ENCODE assay signal across 1 cellular context in the genomic region with DNA sequence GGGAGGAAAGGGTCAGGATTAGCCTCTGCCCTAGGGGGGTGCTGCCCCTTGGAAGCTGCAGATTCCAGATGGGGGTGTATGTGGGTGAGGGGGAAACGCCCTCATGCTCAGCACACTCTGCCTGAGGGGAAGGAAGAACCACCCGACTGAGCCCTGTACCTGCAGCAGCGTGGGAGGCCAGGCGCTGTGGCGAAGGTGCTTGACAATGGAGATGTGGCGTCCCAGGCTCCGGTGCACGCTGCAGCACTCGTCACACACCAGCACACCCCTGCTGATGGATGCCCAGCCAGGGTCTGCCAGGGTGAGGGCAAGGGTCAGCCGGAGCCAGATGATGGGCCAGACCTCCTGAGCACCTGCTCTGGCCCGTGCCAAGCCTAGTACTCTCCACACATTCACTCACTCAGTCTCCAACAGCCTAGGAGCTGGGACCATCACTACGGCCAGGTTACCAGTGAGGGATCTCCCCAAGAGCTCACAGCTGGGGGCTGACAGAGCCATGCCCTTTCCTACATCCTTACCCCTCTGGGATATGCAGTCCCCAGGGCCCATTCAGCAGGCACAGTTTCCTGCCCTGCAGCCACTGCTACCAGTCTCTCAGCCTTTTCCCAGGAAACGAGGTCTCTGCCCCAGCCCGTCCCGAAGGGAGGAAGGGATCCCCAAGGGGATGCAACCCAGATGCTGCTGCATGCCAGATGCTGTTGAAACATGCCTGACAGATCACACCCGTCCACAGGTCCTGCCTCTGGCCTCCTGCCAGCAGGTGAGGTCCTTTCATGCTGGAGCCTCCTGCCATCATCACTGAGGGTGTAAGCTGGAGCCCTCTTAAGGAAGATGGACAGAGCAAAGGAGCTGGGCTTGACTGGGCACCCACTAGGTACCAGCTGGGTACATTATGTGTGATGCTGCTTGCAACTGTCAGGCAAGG.
TF ChIP-seq lines count a peak whose summit lies in the region.

No MANE protein-coding gene starts in this region.

TF ChIP-seq in WTC11, 78 proteins besides CTCF, POLR2A, EP300 and RAD21:
- TF ChIP-seq ZNF121 (CRISPR knock-in tag; IDR thresholded peaks at IDR 0.05) (no peak), SMAD3 (CRISPR knock-in tag; IDR thresholded peaks at IDR 0.05; ENCODE audit: borderline replicate concordance) (no peak), FOXJ3 (CRISPR knock-in tag; IDR thresholded peaks at IDR 0.05; ENCODE audit: borderline replicate concordance) (no peak), ZBTB21 (CRISPR knock-in tag; IDR thresholded peaks at IDR 0.05; ENCODE audit: borderline replicate concordance) (no peak), NR3C1 (CRISPR knock-in tag; conservative IDR thresholded peaks at IDR 0.05; ENCODE audit: low read depth) (no peak), SMAD4 (CRISPR knock-in tag; IDR thresholded peaks at IDR 0.05) (no peak), NFE2L1 (CRISPR knock-in tag; IDR thresholded peaks at IDR 0.05) (no peak), ZNF263 (CRISPR knock-in tag; IDR thresholded peaks at IDR 0.05; ENCODE audit: low read depth) (no peak), SP1 (CRISPR knock-in tag; conservative IDR thresholded peaks at IDR 0.05) (no peak), GABPB1 (CRISPR knock-in tag; IDR thresholded peaks at IDR 0.05) (no peak), PRRX2 (CRISPR knock-in tag; IDR thresholded peaks at IDR 0.05) (no peak), ELF4 (CRISPR knock-in tag; IDR thresholded peaks at IDR 0.05; ENCODE audit: low read depth) (no peak), EMX1 (CRISPR knock-in tag; IDR thresholded peaks at IDR 0.05) (no peak)
- TF ChIP-seq, protein P1, sequence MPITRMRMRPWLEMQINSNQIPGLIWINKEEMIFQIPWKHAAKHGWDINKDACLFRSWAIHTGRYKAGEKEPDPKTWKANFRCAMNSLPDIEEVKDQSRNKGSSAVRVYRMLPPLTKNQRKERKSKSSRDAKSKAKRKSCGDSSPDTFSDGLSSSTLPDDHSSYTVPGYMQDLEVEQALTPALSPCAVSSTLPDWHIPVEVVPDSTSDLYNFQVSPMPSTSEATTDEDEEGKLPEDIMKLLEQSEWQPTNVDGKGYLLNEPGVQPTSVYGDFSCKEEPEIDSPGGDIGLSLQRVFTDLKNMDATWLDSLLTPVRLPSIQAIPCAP (CRISPR knock-in tag; IDR thresholded peaks at IDR 0.05): no peak
- TF ChIP-seq, protein P2, sequence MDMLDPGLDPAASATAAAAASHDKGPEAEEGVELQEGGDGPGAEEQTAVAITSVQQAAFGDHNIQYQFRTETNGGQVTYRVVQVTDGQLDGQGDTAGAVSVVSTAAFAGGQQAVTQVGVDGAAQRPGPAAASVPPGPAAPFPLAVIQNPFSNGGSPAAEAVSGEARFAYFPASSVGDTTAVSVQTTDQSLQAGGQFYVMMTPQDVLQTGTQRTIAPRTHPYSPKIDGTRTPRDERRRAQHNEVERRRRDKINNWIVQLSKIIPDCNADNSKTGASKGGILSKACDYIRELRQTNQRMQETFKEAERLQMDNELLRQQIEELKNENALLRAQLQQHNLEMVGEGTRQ (CRISPR knock-in tag; IDR thresholded peaks at IDR 0.05): no peak
- TF ChIP-seq, protein P3, sequence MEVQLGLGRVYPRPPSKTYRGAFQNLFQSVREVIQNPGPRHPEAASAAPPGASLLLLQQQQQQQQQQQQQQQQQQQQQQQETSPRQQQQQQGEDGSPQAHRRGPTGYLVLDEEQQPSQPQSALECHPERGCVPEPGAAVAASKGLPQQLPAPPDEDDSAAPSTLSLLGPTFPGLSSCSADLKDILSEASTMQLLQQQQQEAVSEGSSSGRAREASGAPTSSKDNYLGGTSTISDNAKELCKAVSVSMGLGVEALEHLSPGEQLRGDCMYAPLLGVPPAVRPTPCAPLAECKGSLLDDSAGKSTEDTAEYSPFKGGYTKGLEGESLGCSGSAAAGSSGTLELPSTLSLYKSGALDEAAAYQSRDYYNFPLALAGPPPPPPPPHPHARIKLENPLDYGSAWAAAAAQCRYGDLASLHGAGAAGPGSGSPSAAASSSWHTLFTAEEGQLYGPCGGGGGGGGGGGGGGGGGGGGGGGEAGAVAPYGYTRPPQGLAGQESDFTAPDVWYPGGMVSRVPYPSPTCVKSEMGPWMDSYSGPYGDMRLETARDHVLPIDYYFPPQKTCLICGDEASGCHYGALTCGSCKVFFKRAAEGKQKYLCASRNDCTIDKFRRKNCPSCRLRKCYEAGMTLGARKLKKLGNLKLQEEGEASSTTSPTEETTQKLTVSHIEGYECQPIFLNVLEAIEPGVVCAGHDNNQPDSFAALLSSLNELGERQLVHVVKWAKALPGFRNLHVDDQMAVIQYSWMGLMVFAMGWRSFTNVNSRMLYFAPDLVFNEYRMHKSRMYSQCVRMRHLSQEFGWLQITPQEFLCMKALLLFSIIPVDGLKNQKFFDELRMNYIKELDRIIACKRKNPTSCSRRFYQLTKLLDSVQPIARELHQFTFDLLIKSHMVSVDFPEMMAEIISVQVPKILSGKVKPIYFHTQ (CRISPR knock-in tag; IDR thresholded peaks at IDR 0.05): no peak
- TF ChIP-seq, protein P4, sequence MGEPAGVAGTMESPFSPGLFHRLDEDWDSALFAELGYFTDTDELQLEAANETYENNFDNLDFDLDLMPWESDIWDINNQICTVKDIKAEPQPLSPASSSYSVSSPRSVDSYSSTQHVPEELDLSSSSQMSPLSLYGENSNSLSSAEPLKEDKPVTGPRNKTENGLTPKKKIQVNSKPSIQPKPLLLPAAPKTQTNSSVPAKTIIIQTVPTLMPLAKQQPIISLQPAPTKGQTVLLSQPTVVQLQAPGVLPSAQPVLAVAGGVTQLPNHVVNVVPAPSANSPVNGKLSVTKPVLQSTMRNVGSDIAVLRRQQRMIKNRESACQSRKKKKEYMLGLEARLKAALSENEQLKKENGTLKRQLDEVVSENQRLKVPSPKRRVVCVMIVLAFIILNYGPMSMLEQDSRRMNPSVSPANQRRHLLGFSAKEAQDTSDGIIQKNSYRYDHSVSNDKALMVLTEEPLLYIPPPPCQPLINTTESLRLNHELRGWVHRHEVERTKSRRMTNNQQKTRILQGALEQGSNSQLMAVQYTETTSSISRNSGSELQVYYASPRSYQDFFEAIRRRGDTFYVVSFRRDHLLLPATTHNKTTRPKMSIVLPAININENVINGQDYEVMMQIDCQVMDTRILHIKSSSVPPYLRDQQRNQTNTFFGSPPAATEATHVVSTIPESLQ (CRISPR knock-in tag; IDR thresholded peaks at IDR 0.05): no peak
- TF ChIP-seq, protein P5, sequence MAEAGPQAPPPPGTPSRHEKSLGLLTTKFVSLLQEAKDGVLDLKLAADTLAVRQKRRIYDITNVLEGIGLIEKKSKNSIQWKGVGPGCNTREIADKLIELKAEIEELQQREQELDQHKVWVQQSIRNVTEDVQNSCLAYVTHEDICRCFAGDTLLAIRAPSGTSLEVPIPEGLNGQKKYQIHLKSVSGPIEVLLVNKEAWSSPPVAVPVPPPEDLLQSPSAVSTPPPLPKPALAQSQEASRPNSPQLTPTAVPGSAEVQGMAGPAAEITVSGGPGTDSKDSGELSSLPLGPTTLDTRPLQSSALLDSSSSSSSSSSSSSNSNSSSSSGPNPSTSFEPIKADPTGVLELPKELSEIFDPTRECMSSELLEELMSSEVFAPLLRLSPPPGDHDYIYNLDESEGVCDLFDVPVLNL (CRISPR knock-in tag; IDR thresholded peaks at IDR 0.05; ENCODE audit: borderline replicate concordance, low read depth): no peak
- TF ChIP-seq, protein P6, sequence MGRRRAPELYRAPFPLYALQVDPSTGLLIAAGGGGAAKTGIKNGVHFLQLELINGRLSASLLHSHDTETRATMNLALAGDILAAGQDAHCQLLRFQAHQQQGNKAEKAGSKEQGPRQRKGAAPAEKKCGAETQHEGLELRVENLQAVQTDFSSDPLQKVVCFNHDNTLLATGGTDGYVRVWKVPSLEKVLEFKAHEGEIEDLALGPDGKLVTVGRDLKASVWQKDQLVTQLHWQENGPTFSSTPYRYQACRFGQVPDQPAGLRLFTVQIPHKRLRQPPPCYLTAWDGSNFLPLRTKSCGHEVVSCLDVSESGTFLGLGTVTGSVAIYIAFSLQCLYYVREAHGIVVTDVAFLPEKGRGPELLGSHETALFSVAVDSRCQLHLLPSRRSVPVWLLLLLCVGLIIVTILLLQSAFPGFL (CRISPR knock-in tag; IDR thresholded peaks at IDR 0.05; ENCODE audit: borderline replicate concordance): no peak
